Comparison of ENCODE assay signal across 1 cellular context in the genomic region with DNA sequence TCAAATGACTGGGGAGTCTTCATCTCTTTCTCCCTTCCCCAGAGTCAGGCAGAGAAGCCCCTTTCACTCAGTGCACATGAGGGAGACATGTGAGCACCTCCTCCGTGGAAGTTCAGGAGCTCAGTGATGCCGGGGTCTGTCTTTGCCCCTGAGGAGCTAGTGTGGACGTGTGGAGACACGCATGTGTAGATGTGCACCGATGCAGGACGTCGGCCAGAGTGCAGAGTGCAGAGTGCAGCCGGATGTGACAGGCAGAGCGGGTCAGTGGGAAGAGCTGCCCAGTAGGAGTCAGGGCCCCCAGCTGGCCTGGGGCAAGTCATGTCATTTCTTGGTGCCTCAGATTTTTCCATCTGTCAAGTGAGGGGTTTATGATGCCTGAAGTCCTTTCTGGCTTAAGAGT.
TF ChIP-seq lines count a peak whose summit lies in the region.

No MANE protein-coding gene starts in this region.

TF ChIP-seq in endothelial cell of umbilical vein, 7 proteins besides CTCF, POLR2A, EP300 and RAD21:
- TF ChIP-seq, protein P1, sequence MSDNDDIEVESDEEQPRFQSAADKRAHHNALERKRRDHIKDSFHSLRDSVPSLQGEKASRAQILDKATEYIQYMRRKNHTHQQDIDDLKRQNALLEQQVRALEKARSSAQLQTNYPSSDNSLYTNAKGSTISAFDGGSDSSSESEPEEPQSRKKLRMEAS (IDR thresholded peaks at IDR 0.05; ENCODE audit: insufficient read depth, insufficient read length), result no peak
